Comparison of ENCODE assay signal across 20 cellular contexts in the genomic region with DNA sequence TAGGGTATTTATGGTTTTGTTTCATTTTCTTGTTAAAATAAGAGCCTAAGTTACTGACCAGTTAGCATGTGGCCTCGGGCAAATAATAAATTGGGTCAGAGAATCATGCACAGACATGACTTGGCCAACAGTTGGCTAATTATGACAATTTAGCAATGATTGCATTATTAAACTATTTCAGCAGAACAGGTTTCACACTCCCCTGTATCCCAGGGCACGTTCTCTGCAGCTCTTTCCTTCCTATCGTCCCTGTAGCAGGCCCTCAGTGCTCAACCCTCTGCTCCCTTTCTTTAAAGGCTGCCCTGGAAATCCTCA.
DNase-seq lines count a peak whose midpoint lies in the region; ATAC-seq, FAIRE-seq and TF ChIP-seq lines count a peak whose summit lies in the region.
"Had no signal": no experiment of that assay in that cellular context is flagged by ENCODE, and none has a peak within 500 bp of the region (broad histone marks: within the 10 kb centered on the region; RNA-seq: fewer than 3 reads in every experiment).

No MANE protein-coding gene starts in this region.

- no peak for TF ChIP-seq POLR2A in right lobe of liver (IDR thresholded peaks at IDR 0.05)
- TF ChIP-seq POLR2A in HepG2 (IDR thresholded peaks at IDR 0.05; ENCODE audit: insufficient read depth in 1 of 2, low read depth in 2 of 2, low read length in 2 of 2) = no peak

- no peak overlapping the region for H4K91ac ChIP-seq in mesenchymal stem cell (ENCODE audit: low read length)

- H3K4me3 ChIP-seq in right lobe of liver = no peak overlapping the region
- H3K4me3 ChIP-seq in HepG2 (replicated peaks in 1 of 3; ENCODE audit: insufficient read depth in 1 of 3, low read depth in 2 of 3, low read length in 3 of 3) = no peak overlapping the region
- peak overlapping the region in 2 of 3 experiments; percentile 12 to 16 for H3K4me3 ChIP-seq in mammary epithelial cell (replicated peaks in 1 of 3; ENCODE audit: insufficient read depth in 1 of 3, low read depth in 2 of 3, low read length in 3 of 3)
- no peak overlapping the region for H3K4me3 ChIP-seq in mesenchymal stem cell (ENCODE audit: insufficient read depth in 1 of 2, low read depth in 1 of 2, low read length in 2 of 2)
- no peak overlapping the region for H3K4me3 ChIP-seq in SK-N-SH (ENCODE audit: low read depth in 2 of 2, low read length in 1 of 2)
- H3K4me3 ChIP-seq: sigmoid colon, stomach had no signal

- H3K9ac ChIP-seq in HepG2 (ENCODE audit: insufficient read depth, low read depth, low read length) (no peak overlapping the region), mammary epithelial cell (ENCODE audit: insufficient read depth, low read length) (peak overlapping the region; percentile 73), mesenchymal stem cell (ENCODE audit: low read length) (peak overlapping the region; percentile 17), SK-N-SH (no peak overlapping the region)

- DNase-seq in right lobe of liver (no peak), HepG2 (ENCODE audit: low spot score) (no peak), mammary epithelial cell (peak; percentile 89), mesenchymal stem cell (no peak), NCI-H524 treated with DMSO at 0.1 percent for 48 hours (lab: John Stamatoyannopoulos, UW) (no peak), SK-N-SH (no peak), NCI-H187 (lab: John Stamatoyannopoulos, UW) (no peak), AG08395 (ENCODE audit: low spot score) (no peak)
- DNase-seq: activated CD4-positive, alpha-beta T cell treated with anti-CD3 and anti-CD28 coated beads for 4 hours; activated gamma-delta T cell; amniotic stem cell; CD8-positive, alpha-beta T cell; DND-41; effector CD8-positive, alpha-beta T cell; MV-4-11; NCI-H2081 treated with DMSO at 0.1 percent for 48 hours; NCI-H526 treated with DMSO at 0.1 percent for 48 hours; sigmoid colon; stimulated activated CD4-positive, alpha-beta T cell treated with anti-CD3 and anti-CD28 coated beads, Interleukin-2, amount 100 ng/mL, for 48 hours; stomach had no signal

- H2BK5ac ChIP-seq in mesenchymal stem cell (ENCODE audit: low read depth, low read length, poor library complexity, severe bottlenecking) = peak overlapping the region; percentile 32

- no peak overlapping the region for H3K23ac ChIP-seq in mesenchymal stem cell (ENCODE audit: low read length in 2 of 2)

- BruUV-seq in HepG2 (replicated peaks; lab: Mats Ljungman, UMichigan) = no TSS peak
- BruUV-seq in mammary epithelial cell (replicated peaks; lab: Mats Ljungman, UMichigan) = no TSS peak

- dilution Hi-C loops in mammary epithelial cell (cut with HindIII; ENCODE audit: low sequenced_read_pairs) = no loop called here

- no peak overlapping the region for H2AK5ac ChIP-seq in mesenchymal stem cell (ENCODE audit: low read length, severe bottlenecking)

- TF ChIP-seq EP300 in HepG2 (IDR thresholded peaks at IDR 0.05; ENCODE audit: low read depth in 2 of 2, low read length in 2 of 2) (no peak), HepG2 (CRISPR knock-in tag; IDR thresholded peaks at IDR 0.05; ENCODE audit: borderline replicate concordance) (no peak), SK-N-SH (IDR thresholded peaks at IDR 0.05; ENCODE audit: borderline replicate concordance in 1 of 2, low read depth in 1 of 2, low read length in 1 of 2) (no peak)

- WGBS in right lobe of liver (ENCODE audit: insufficient coverage, low coverage, low lambda C conversion rate, missing lambda C conversion rate) = 15% methylated on average over 3 of the region's 3 CpGs
- 7% methylated on average over 3 of the region's 3 CpGs for WGBS in HepG2 (ENCODE audit: low lambda C conversion rate)
- 0% methylated on average over 3 of the region's 3 CpGs for WGBS in mammary epithelial cell (ENCODE audit: low coverage, missing lambda C conversion rate)
- 90% methylated on average over 3 of the region's 3 CpGs for WGBS in mesenchymal stem cell
- WGBS in SK-N-SH (ENCODE audit: low lambda C conversion rate) = 30% methylated on average over 3 of the region's 3 CpGs

- H2BK15ac ChIP-seq in mesenchymal stem cell (ENCODE audit: low read depth, poor library complexity, severe bottlenecking) = no peak overlapping the region

- ATAC-seq in right lobe of liver (peak; percentile 7 to 41 (median 20)), HepG2 (no peak)
- ATAC-seq: CD8-positive, alpha-beta T cell had no signal

- TF ChIP-seq RAD21 in HepG2 (CRISPR knock-in tag; IDR thresholded peaks at IDR 0.05) = no peak
- no peak for TF ChIP-seq RAD21 in SK-N-SH (IDR thresholded peaks at IDR 0.05; ENCODE audit: low read length)

- H4K8ac ChIP-seq in mesenchymal stem cell (ENCODE audit: low read length) = no peak overlapping the region

- TF ChIP-seq CTCF in right lobe of liver (IDR thresholded peaks at IDR 0.05) (no peak), HepG2 (CRISPR knock-in tag; IDR thresholded peaks at IDR 0.05) (no peak), mammary epithelial cell (conservative IDR thresholded peaks at IDR 0.05 in 1 of 2, IDR thresholded peaks at IDR 0.05 in 1 of 2; ENCODE audit: extremely low read depth in 1 of 2, insufficient read depth in 1 of 2, low read depth in 1 of 2, low read length in 2 of 2) (no peak), SK-N-SH (IDR thresholded peaks at IDR 0.05) (no peak)

- H3K4me1 ChIP-seq in right lobe of liver (peaks cover 0 to 57% (median 7%) of the 10 kb centered on the region in 4 donors), HepG2 (ENCODE audit: insufficient read depth, low read length) (no peaks in the 10 kb centered on the region), mammary epithelial cell (ENCODE audit: insufficient read depth, low read length) (peaks cover 67% of the 10 kb centered on the region), mesenchymal stem cell (ENCODE audit: control insufficient read depth, insufficient read depth, low read depth, low read length) (peaks cover 4% of the 10 kb centered on the region), SK-N-SH (ENCODE audit: control insufficient read depth in 1 of 2, insufficient read depth in 2 of 2, low read depth in 1 of 2, low read length in 1 of 2) (peaks cover 0 to 19% of the 10 kb centered on the region in 2 experiments; a peak in 2 of 4 replicates)

- no peak overlapping the region for H3K4ac ChIP-seq in mesenchymal stem cell (ENCODE audit: low read depth in 1 of 2, low read length in 2 of 2)

- peaks cover 20% of the 10 kb centered on the region for H3K79me1 ChIP-seq in mesenchymal stem cell (replicated peaks; ENCODE audit: low read length, poor library complexity, severe bottlenecking)

- POLR2A ChIA-PET in HepG2 (lab: Yijun Ruan, JAX) = no interaction called here
- POLR2A ChIA-PET in SK-N-SH (lab: Yijun Ruan, JAX) = no interaction called here

- H3K27ac ChIP-seq in right lobe of liver = peak overlapping the region in 1 of 3 donors; percentile 48
- no peak overlapping the region for H3K27ac ChIP-seq in HepG2 (ENCODE audit: extremely low read length, insufficient read depth, low read length)
- H3K27ac ChIP-seq in mammary epithelial cell (ENCODE audit: insufficient read depth, low read depth, low read length) = peak overlapping the region; percentile 96
- H3K27ac ChIP-seq in mesenchymal stem cell (ENCODE audit: low read length, poor library complexity, severe bottlenecking) = no peak overlapping the region
- H3K27ac ChIP-seq in SK-N-SH (ENCODE audit: low read depth in 2 of 2, low read length in 1 of 2) = peak overlapping the region in 1 of 2 experiments; percentile 39; a peak in 1 of 4 replicates
- H3K27ac ChIP-seq: sigmoid colon, stomach had no signal

- H3K79me2 ChIP-seq in HepG2 (ENCODE audit: insufficient read depth, low read length) (no peaks in the 10 kb centered on the region), mammary epithelial cell (ENCODE audit: insufficient read depth, low read length) (peaks cover 96% of the 10 kb centered on the region), SK-N-SH (ENCODE audit: insufficient read depth) (no peaks in the 10 kb centered on the region)

- FAIRE-seq in HepG2 (lab: Jason Lieb, UNC) = no peak

- no peaks in the 10 kb centered on the region for H3K9me2 ChIP-seq in SK-N-SH

- intact Hi-C loops in right lobe of liver (cut with DNase I) = no loop called here
- intact Hi-C loops in HepG2 (cut with micrococcal nuclease; ENCODE audit: unreplicated experiment) = no loop called here
- intact Hi-C loops in mammary epithelial cell (cut with micrococcal nuclease) = loop anchor here (1.0 kb wide), 1 partner anchor 27 kb away; no protein-coding TSS in a partner anchor

- H3K27me3 ChIP-seq in right lobe of liver (no peaks in the 10 kb centered on the region), HepG2 (ENCODE audit: control insufficient read depth in 1 of 2, insufficient read depth in 2 of 2, low read length in 2 of 2) (no peaks in the 10 kb centered on the region), mammary epithelial cell (ENCODE audit: insufficient read depth, low read length) (no peaks in the 10 kb centered on the region), mesenchymal stem cell (ENCODE audit: control insufficient read depth in 1 of 2, insufficient read depth in 1 of 2, low read length in 2 of 2) (no peaks in the 10 kb centered on the region), SK-N-SH (ENCODE audit: insufficient read depth) (no peaks in the 10 kb centered on the region)
- H3K27me3 ChIP-seq: sigmoid colon, stomach had no signal

- in situ Hi-C loops in HepG2 (cut with HindIII; ENCODE audit: extremely low pct_ligation_motif_present, low pct_unique_long_range_greater_than_20kb) (no loop called here), mammary epithelial cell (cut with MboI; ENCODE audit: low sequenced_read_pairs in 2 of 2) (no loop called here)

- peak overlapping the region in 1 of 2 experiments; percentile 55 for H3K18ac ChIP-seq in mesenchymal stem cell (ENCODE audit: low read depth in 1 of 2, low read length in 2 of 2)

- no peak overlapping the region for H2BK12ac ChIP-seq in mesenchymal stem cell (ENCODE audit: low read length in 2 of 2)

- CTCF ChIA-PET in HepG2 (lab: Yijun Ruan, JAX; ENCODE audit: low intra/inter-chr PET ratio, low total read pairs) = no interaction called here
- CTCF ChIA-PET in mammary epithelial cell (lab: Charles Lee; ENCODE audit: low non-redundant PET) = interaction anchor here (0.6 kb wide), 1 partner anchor 62 kb away, joined by 4 read pairs; no protein-coding TSS in a partner anchor
- CTCF ChIA-PET in SK-N-SH (lab: Yijun Ruan, JAX) = interaction anchor here (1.0 to 1.6 kb wide), 3 partner anchors 13 to 19 kb away, joined by 3 to 4 read pairs (median 4); no protein-coding TSS in a partner anchor

- no peak overlapping the region for H3K4me2 ChIP-seq in HepG2 (ENCODE audit: low read depth, low read length)
- H3K4me2 ChIP-seq in mammary epithelial cell (ENCODE audit: insufficient read depth, low read depth, low read length) = peak overlapping the region; percentile 71
- H3K4me2 ChIP-seq in mesenchymal stem cell (ENCODE audit: low read length, poor library complexity, severe bottlenecking) = no peak overlapping the region
- no peak overlapping the region for H3K4me2 ChIP-seq in SK-N-SH

- no peak overlapping the region for H3K14ac ChIP-seq in mesenchymal stem cell (ENCODE audit: low read length in 2 of 2)

- H3K9me3 ChIP-seq in right lobe of liver (no peaks in the 10 kb centered on the region), HepG2 (ENCODE audit: low read length) (no peaks in the 10 kb centered on the region), mammary epithelial cell (replicated peaks; ENCODE audit: insufficient read depth, low read length) (no peaks in the 10 kb centered on the region), mesenchymal stem cell (ENCODE audit: control insufficient read depth, low read length) (no peaks in the 10 kb centered on the region), SK-N-SH (no peaks in the 10 kb centered on the region)
- H3K9me3 ChIP-seq: sigmoid colon, stomach had no signal

- H3K36me3 ChIP-seq in right lobe of liver (no peaks in the 10 kb centered on the region), HepG2 (replicated peaks in 1 of 2; ENCODE audit: control insufficient read depth in 1 of 2, insufficient read depth in 2 of 2, low read length in 2 of 2) (no peaks in the 10 kb centered on the region), mammary epithelial cell (ENCODE audit: insufficient read depth, low read length) (no peaks in the 10 kb centered on the region), mesenchymal stem cell (ENCODE audit: control insufficient read depth in 1 of 2, insufficient read depth in 2 of 2, low read depth in 1 of 2, low read length in 2 of 2) (no peaks in the 10 kb centered on the region), SK-N-SH (replicated peaks in 1 of 2; ENCODE audit: control insufficient read depth in 1 of 2, insufficient read depth in 2 of 2, low read length in 1 of 2) (no peaks in the 10 kb centered on the region)
- H3K36me3 ChIP-seq: sigmoid colon, stomach had no signal

- H4K20me1 ChIP-seq in HepG2 (ENCODE audit: insufficient read depth, low read length) (no peaks in the 10 kb centered on the region), mammary epithelial cell (ENCODE audit: insufficient read depth, low read length) (no peaks in the 10 kb centered on the region), SK-N-SH (ENCODE audit: insufficient read depth) (no peaks in the 10 kb centered on the region)

- H2AFZ ChIP-seq in HepG2 (ENCODE audit: low read length) = no peak overlapping the region
- H2AFZ ChIP-seq in mammary epithelial cell (ENCODE audit: low read depth, low read length) = no peak overlapping the region
- H2AFZ ChIP-seq in mesenchymal stem cell (ENCODE audit: low read depth, low read length) = no peak overlapping the region
- no peak overlapping the region for H2AFZ ChIP-seq in SK-N-SH (ENCODE audit: low read depth)

- no peak overlapping the region for H2BK120ac ChIP-seq in mesenchymal stem cell (ENCODE audit: low read depth, low read length)

- H3F3A ChIP-seq in SK-N-SH (replicated peaks; ENCODE audit: insufficient read depth) = no peaks in the 10 kb centered on the region

Comparison
In these comparisons a context has a peak if more than half of its experiments do, and no peak if none do; other contexts are left out.
1. H3K4me3 ChIP-seq: peak in mammary epithelial cell (2 of 3); none in right lobe of liver (0 of 3), HepG2 (0 of 3), mesenchymal stem cell (0 of 2) and SK-N-SH (0 of 2).
2. H3K9ac ChIP-seq: peak in mammary epithelial cell (single experiment) and mesenchymal stem cell (single experiment); none in HepG2 (single experiment) and SK-N-SH (single experiment).